Comparison of ENCODE assay signal across 2 cellular contexts in the genomic region with DNA sequence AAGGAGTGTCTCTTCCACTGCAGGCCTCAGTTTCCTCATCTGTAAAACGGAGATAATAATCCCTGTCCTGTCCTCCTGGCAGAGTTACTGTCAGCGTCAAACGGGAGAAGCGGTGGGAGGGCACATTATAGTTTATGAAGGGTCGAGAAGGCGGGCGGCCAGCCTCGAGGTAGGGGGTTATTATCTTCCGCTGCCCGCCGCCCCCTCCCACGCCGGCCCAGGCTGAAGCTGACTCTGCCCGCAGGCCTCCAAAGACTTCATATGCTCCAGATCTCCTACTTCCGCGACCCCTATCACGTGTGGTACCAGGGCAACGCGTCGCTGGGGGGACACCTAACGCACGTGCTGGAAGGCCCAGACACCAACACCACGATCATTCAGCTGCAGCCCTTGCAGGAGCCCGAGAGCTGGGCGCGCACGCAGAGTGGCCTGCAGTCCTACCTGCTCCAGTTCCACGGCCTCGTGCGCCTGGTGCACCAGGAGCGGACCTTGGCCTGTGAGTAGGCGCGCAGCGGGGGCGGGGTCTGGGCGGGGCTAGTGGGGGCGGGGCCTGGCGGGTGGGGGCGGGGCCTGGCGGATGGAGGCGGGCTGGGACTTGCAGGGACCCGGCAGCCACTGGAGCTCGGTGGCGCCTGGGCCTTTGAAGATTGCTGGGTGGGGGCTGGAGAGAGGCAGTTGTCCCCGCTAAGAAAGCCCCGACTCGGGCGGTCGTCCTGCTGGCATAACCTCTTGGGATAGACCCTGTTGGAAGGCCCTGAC.
TF ChIP-seq lines count a peak whose summit lies in the region.

No MANE protein-coding gene starts in this region.

TF ChIP-seq in A549, 52 proteins besides CTCF, POLR2A, EP300 and RAD21 (continued from another document):
- TF ChIP-seq, protein P1, sequence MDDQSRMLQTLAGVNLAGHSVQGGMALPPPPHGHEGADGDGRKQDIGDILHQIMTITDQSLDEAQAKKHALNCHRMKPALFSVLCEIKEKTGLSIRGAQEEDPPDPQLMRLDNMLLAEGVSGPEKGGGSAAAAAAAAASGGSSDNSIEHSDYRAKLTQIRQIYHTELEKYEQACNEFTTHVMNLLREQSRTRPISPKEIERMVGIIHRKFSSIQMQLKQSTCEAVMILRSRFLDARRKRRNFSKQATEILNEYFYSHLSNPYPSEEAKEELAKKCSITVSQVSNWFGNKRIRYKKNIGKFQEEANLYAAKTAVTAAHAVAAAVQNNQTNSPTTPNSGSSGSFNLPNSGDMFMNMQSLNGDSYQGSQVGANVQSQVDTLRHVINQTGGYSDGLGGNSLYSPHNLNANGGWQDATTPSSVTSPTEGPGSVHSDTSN (IDR thresholded peaks at IDR 0.05), result no peak
- no peak for TF ChIP-seq KDM1A (IDR thresholded peaks at IDR 0.05; ENCODE audit: low read depth)
- no peak for TF ChIP-seq BHLHE40 (IDR thresholded peaks at IDR 0.05; ENCODE audit: low read depth, low read length)
- TF ChIP-seq TFCP2L1 (CRISPR knock-in tag; IDR thresholded peaks at IDR 0.05), result no peak
- TF ChIP-seq, protein P2, sequence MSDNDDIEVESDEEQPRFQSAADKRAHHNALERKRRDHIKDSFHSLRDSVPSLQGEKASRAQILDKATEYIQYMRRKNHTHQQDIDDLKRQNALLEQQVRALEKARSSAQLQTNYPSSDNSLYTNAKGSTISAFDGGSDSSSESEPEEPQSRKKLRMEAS (IDR thresholded peaks at IDR 0.05), result no peak
- no peak for TF ChIP-seq SREBF2 (IDR thresholded peaks at IDR 0.05)

TF ChIP-seq in HEK293, 187 proteins besides CTCF, POLR2A, EP300 and RAD21 (continued from another document):
- TF ChIP-seq PRDM2 (tag by site-specific recombination; IDR thresholded peaks at IDR 0.05; ENCODE audit: borderline replicate concordance) (no peak), KLF8 (tag by site-specific recombination; IDR thresholded peaks at IDR 0.05) (0 out of 2 replicates have a peak, but pooled peaks have one; percentile 18), ZNF350 (tag by site-specific recombination; IDR thresholded peaks at IDR 0.05) (no peak)
